10 cellular contexts compared by ENCODE assay signal in genomic region chr22:15553767-15554166, GRCh38. TPM values are rescaled to one million over a fixed set of nuclear protein-coding genes. Genes with fewer than 3 reads are reported as not detected.
DNase-seq lines count a peak whose midpoint lies in the region; ATAC-seq, FAIRE-seq and TF ChIP-seq lines count a peak whose summit lies in the region.
"Not testable (repeated sequence)": the region's sequence is repeated elsewhere in the genome, so short reads cannot be mapped to it uniquely, and the experiment has no call there.
"Had no signal": no experiment of that assay in that cellular context is flagged by ENCODE, and none has a peak within 500 bp of the region (broad histone marks: within the 10 kb centered on the region; RNA-seq: fewer than 3 reads in every experiment).

No MANE protein-coding gene starts in this region.

- TF ChIP-seq CTCF in coronary artery (IDR thresholded peaks at IDR 0.05); kidney (IDR thresholded peaks at IDR 0.05; ENCODE audit: borderline replicate concordance, extremely low read depth, insufficient read depth); type B pancreatic cell (conservative IDR thresholded peaks at IDR 0.05): not testable (repeated sequence)

- not testable (repeated sequence) for H3K9me3 Mint-ChIP-seq in T-cell, type B pancreatic cell

- H3K4me1 ChIP-seq in kidney (ENCODE audit: control insufficient read depth in 1 of 2, insufficient read depth in 1 of 2, low read depth in 1 of 2, low read length in 2 of 2) = not testable (repeated sequence)

- H3K27me3 Mint-ChIP-seq in T-cell, type B pancreatic cell: not testable (repeated sequence)

- not testable (repeated sequence) for H3K9ac ChIP-seq in kidney (ENCODE audit: low read length in 2 of 2)

- H3K36me3 ChIP-seq in kidney (ENCODE audit: control insufficient read depth in 1 of 2, insufficient read depth in 2 of 2, low read length in 2 of 2) = not testable (repeated sequence)

- not testable (repeated sequence) for H3K4me1 Mint-ChIP-seq in T-cell; type B pancreatic cell (ENCODE audit: unreplicated experiment)

- CTCF ChIA-PET in T-cell (lab: Charles Lee) = not testable (repeated sequence)

- FAIRE-seq in kidney (lab: Jason Lieb, UNC) = not testable (repeated sequence)

- H3K27ac Mint-ChIP-seq in T-cell, type B pancreatic cell: not testable (repeated sequence)

- H3K36me3 Mint-ChIP-seq in T-cell, type B pancreatic cell: not testable (repeated sequence)

- not testable (repeated sequence) for H3K4me3 ChIP-seq in coronary artery; kidney (ENCODE audit: low read length in 2 of 2)

- DNase-seq in Ammon's horn (ENCODE audit: low spot score) (peak; percentile 0), T-cell (peak in 1 of 34 experiments; percentile 1), coronary artery (ENCODE audit: low spot score) (peak; percentile 33), cardiac septum (ENCODE audit: low spot score) (peak; percentile 70), kidney (peak; percentile 55), posterior vena cava (ENCODE audit: low spot score) (peak; percentile 80), type B pancreatic cell (ENCODE audit: extremely low spot score, unreplicated experiment) (peak; percentile 65)

- POLR2A ChIA-PET in T-cell (lab: Charles Lee) = not testable (repeated sequence)

- ATAC-seq in T-cell (replicated peaks in 1 of 4) = peak in 3 of 4 experiments; percentile 19 to 61 (median 38)

- H3K9me3 ChIP-seq in kidney (ENCODE audit: control insufficient read depth in 1 of 2, low read length in 2 of 2) = not testable (repeated sequence)

- not testable (repeated sequence) for H3K4me3 Mint-ChIP-seq in T-cell, type B pancreatic cell

- H3K27ac ChIP-seq in coronary artery; kidney (ENCODE audit: low read depth in 2 of 2, low read length in 2 of 2): not testable (repeated sequence)

- intact Hi-C loops in cardiac septum (cut with DNase I); kidney (cut with DNase I); posterior vena cava (cut with DNase I): not testable (repeated sequence)

RNA-seq across cellular contexts. Expression of gene OR11H1, which starts 25.8 kb away (rescaled TPM):
- total RNA-seq in T-cell (not detected), cardiac septum (not detected), kidney (not detected), posterior vena cava (not detected), type B pancreatic cell (ENCODE audit: low replicate concordance) (not detected in 2 replicates)
- polyA plus RNA-seq in kidney (ENCODE audit: insufficient read depth, low read depth, low replicate concordance) = not detected
- total RNA-seq: CD4-positive, alpha-beta T cell; G401; H4 had no signal
